Comparison of ENCODE assay signal across 1 cellular context in genomic region chr14:71183856-71184255, GRCh38.
TF ChIP-seq lines count a peak whose summit lies in the region.

No MANE protein-coding gene starts in this region.

TF ChIP-seq in IMR-90, 13 proteins besides CTCF, POLR2A, EP300 and RAD21 (continued from another document):
- no peak for TF ChIP-seq ELK1 (IDR thresholded peaks at IDR 0.05; ENCODE audit: borderline replicate concordance, low read depth, low read length)
- TF ChIP-seq, protein P1, sequence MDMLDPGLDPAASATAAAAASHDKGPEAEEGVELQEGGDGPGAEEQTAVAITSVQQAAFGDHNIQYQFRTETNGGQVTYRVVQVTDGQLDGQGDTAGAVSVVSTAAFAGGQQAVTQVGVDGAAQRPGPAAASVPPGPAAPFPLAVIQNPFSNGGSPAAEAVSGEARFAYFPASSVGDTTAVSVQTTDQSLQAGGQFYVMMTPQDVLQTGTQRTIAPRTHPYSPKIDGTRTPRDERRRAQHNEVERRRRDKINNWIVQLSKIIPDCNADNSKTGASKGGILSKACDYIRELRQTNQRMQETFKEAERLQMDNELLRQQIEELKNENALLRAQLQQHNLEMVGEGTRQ (IDR thresholded peaks at IDR 0.05; ENCODE audit: low read depth, low read length): no peak
- TF ChIP-seq FOS (IDR thresholded peaks at IDR 0.05; ENCODE audit: low read depth, low read length): no peak
- TF ChIP-seq CEBPB (IDR thresholded peaks at IDR 0.05; ENCODE audit: low read depth, low read length): no peak
- TF ChIP-seq MXI1 (IDR thresholded peaks at IDR 0.05; ENCODE audit: borderline replicate concordance, low read depth, low read length): no peak
- TF ChIP-seq SMC3 (IDR thresholded peaks at IDR 0.05; ENCODE audit: low read depth, low read length): no peak
